Comparison of ENCODE assay signal across 16 cellular contexts in the genomic region with DNA sequence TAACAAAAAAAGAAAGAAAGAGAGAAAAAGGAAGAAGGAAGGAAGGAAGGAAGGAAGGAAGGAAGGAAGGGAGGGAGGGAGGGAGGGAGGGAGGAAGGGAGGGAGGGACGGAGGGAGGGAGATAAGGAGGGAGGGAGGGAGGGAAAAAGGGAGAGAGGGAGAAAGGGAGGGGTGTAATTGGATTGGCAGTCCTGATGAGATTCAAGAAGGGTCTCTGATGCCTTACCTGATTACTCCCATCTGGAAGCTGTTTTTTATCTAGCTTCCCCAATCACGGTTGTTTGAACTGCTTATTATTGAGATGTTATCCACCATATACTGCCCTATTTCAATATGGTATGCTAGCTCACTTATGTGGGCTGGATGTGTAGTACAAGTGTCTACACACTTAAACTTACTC. TPM values are rescaled to one million over a fixed set of nuclear protein-coding genes. Genes with fewer than 3 reads are reported as not detected.
DNase-seq lines count a peak whose midpoint lies in the region; ATAC-seq and TF ChIP-seq lines count a peak whose summit lies in the region.
"Had no signal": no experiment of that assay in that cellular context is flagged by ENCODE, and none has a peak within 500 bp of the region (broad histone marks: within the 10 kb centered on the region; RNA-seq: fewer than 3 reads in every experiment).

No MANE protein-coding gene starts in this region.

- CTCF ChIA-PET in SK-N-SH (lab: Yijun Ruan, JAX) = interaction anchor here (1.0 to 1.2 kb wide), 2 partner anchors 10 to 27 kb away, joined by 3 read pairs; partner anchors contain the start of gene GNG11

- H3K79me1 ChIP-seq in mesenchymal stem cell (replicated peaks; ENCODE audit: low read length, poor library complexity, severe bottlenecking) = no peaks in the 10 kb centered on the region

- H2BK15ac ChIP-seq in mesenchymal stem cell (ENCODE audit: low read depth, poor library complexity, severe bottlenecking) = no peak overlapping the region

- H3K18ac ChIP-seq in mesenchymal stem cell (ENCODE audit: low read depth in 1 of 2, low read length in 2 of 2) = no peak overlapping the region

- no peaks in the 10 kb centered on the region for H3K9me2 ChIP-seq in SK-N-SH

- H2BK5ac ChIP-seq in mesenchymal stem cell (ENCODE audit: low read depth, low read length, poor library complexity, severe bottlenecking) = no peak overlapping the region

- no peak overlapping the region for H3K4me2 ChIP-seq in SK-N-SH
- no peak overlapping the region for H3K4me2 ChIP-seq in mesenchymal stem cell (ENCODE audit: low read length, poor library complexity, severe bottlenecking)
- H3K4me2 ChIP-seq: PC-9 had no signal

- no peak overlapping the region for H3K4me3 ChIP-seq in left ventricle myocardium inferior
- no peak overlapping the region for H3K4me3 ChIP-seq in heart right ventricle
- no peak overlapping the region for H3K4me3 ChIP-seq in SK-N-SH (ENCODE audit: low read depth in 2 of 2, low read length in 1 of 2)
- no peak overlapping the region for H3K4me3 ChIP-seq in mesenchymal stem cell (ENCODE audit: insufficient read depth in 1 of 2, low read depth in 1 of 2, low read length in 2 of 2)
- H3K4me3 ChIP-seq: PC-9, SK-N-MC had no signal

- peaks cover 31% of the 10 kb centered on the region for H3K4me1 ChIP-seq in left ventricle myocardium inferior
- peaks cover 0 to 36% (median 22%) of the 10 kb centered on the region in 9 donors for H3K4me1 ChIP-seq in heart right ventricle
- peaks cover 14 to 34% of the 10 kb centered on the region in 2 experiments; a peak in 3 of 4 replicates for H3K4me1 ChIP-seq in SK-N-SH (ENCODE audit: control insufficient read depth in 1 of 2, insufficient read depth in 2 of 2, low read depth in 1 of 2, low read length in 1 of 2)
- peaks cover 3% of the 10 kb centered on the region for H3K4me1 ChIP-seq in mesenchymal stem cell (ENCODE audit: control insufficient read depth, insufficient read depth, low read depth, low read length)

- WGBS in heart right ventricle, 2 donors = 43 to 54% methylated on average over 2 of the region's 2 CpGs
- WGBS in SK-N-SH (ENCODE audit: low lambda C conversion rate) = 54% methylated on average over 2 of the region's 2 CpGs
- WGBS in mesenchymal stem cell = 40% methylated on average over 1 of the region's 2 CpGs

- H3K9ac ChIP-seq in SK-N-SH (no peak overlapping the region), mesenchymal stem cell (ENCODE audit: low read length) (no peak overlapping the region)

- no peak for TF ChIP-seq CTCF in left ventricle myocardium inferior (IDR thresholded peaks at IDR 0.05; ENCODE audit: borderline replicate concordance)
- no peak for TF ChIP-seq CTCF in heart right ventricle (IDR thresholded peaks at IDR 0.05)
- TF ChIP-seq CTCF in SK-N-SH (IDR thresholded peaks at IDR 0.05) = no peak

- H3K14ac ChIP-seq in mesenchymal stem cell (ENCODE audit: low read length in 2 of 2) = no peak overlapping the region

- POLR2A ChIA-PET in SK-N-SH (lab: Yijun Ruan, JAX) = interaction anchor here (1.1 kb wide), 1 partner anchor 27 kb away, joined by 3 read pairs; the partner anchor contains the start of gene GNG11

- H3K27ac ChIP-seq in left ventricle myocardium inferior (replicated peaks) (peak overlapping the region; percentile 13), heart right ventricle (peak overlapping the region in 3 of 10 donors; percentile 19 to 60 (median 45)), SK-N-SH (ENCODE audit: low read depth in 2 of 2, low read length in 1 of 2) (peak overlapping the region; percentile 65 to 91), mesenchymal stem cell (ENCODE audit: low read length, poor library complexity, severe bottlenecking) (no peak overlapping the region)
- H3K27ac ChIP-seq: PC-9, SK-N-MC had no signal

- peaks cover 9% of the 10 kb centered on the region for H3F3A ChIP-seq in SK-N-SH (replicated peaks; ENCODE audit: insufficient read depth)

- no peak overlapping the region for H3K23ac ChIP-seq in mesenchymal stem cell (ENCODE audit: low read length in 2 of 2)

- H2AK5ac ChIP-seq in mesenchymal stem cell (ENCODE audit: low read length, severe bottlenecking) = no peak overlapping the region

- H4K91ac ChIP-seq in mesenchymal stem cell (ENCODE audit: low read length) = no peak overlapping the region

- H4K8ac ChIP-seq in mesenchymal stem cell (ENCODE audit: low read length) = no peak overlapping the region

- H3K79me2 ChIP-seq in SK-N-SH (ENCODE audit: insufficient read depth) = no peaks in the 10 kb centered on the region

- H3K27me3 ChIP-seq in left ventricle myocardium inferior (ENCODE audit: low read depth) (no peaks in the 10 kb centered on the region), heart right ventricle (no peaks in the 10 kb centered on the region), SK-N-SH (ENCODE audit: insufficient read depth) (no peaks in the 10 kb centered on the region), mesenchymal stem cell (ENCODE audit: control insufficient read depth in 1 of 2, insufficient read depth in 1 of 2, low read length in 2 of 2) (no peaks in the 10 kb centered on the region)

- no peak for ATAC-seq in heart right ventricle

- DNase-seq in left ventricle myocardium inferior (no peak), heart right ventricle (no peak), SK-N-SH (no peak), mesenchymal stem cell (no peak), foreskin melanocyte (no peak), cerebellar cortex (ENCODE audit: low spot score) (no peak), NCI-H2081 treated with DMSO at 0.1 percent for 48 hours (lab: John Stamatoyannopoulos, UW) (no peak)
- no peak for DNase-seq in activated CD8-positive, alpha-beta memory T cell treated with anti-CD3 and anti-CD28 coated beads, Interleukin-2, amount 50 U/mL, for 48 hours
- DNase-seq: AML-193, Caco-2, DMS153, H7, NCI-H187 treated with DMSO at 0.1 percent for 48 hours, PC-9 had no signal

- H3K9me3 ChIP-seq in left ventricle myocardium inferior (replicated peaks) = no peaks in the 10 kb centered on the region
- H3K9me3 ChIP-seq in heart right ventricle = no peaks in the 10 kb centered on the region
- no peaks in the 10 kb centered on the region for H3K9me3 ChIP-seq in SK-N-SH
- H3K9me3 ChIP-seq in mesenchymal stem cell (ENCODE audit: control insufficient read depth, low read length) = no peaks in the 10 kb centered on the region
- H3K9me3 ChIP-seq: Caco-2 had no signal

- H3K36me3 ChIP-seq in left ventricle myocardium inferior (no peaks in the 10 kb centered on the region), heart right ventricle (no peaks in the 10 kb centered on the region), SK-N-SH (replicated peaks in 1 of 2; ENCODE audit: control insufficient read depth in 1 of 2, insufficient read depth in 2 of 2, low read length in 1 of 2) (no peaks in the 10 kb centered on the region), mesenchymal stem cell (ENCODE audit: control insufficient read depth in 1 of 2, insufficient read depth in 2 of 2, low read depth in 1 of 2, low read length in 2 of 2) (no peaks in the 10 kb centered on the region)

- no peak overlapping the region for H2AFZ ChIP-seq in SK-N-SH (ENCODE audit: low read depth)
- no peak overlapping the region for H2AFZ ChIP-seq in mesenchymal stem cell (ENCODE audit: low read depth, low read length)
- H2AFZ ChIP-seq: PC-9 had no signal

- peak overlapping the region in 1 of 2 experiments; percentile 52 for H2BK12ac ChIP-seq in mesenchymal stem cell (ENCODE audit: low read length in 2 of 2)

- H2BK120ac ChIP-seq in mesenchymal stem cell (ENCODE audit: low read depth, low read length) = peak overlapping the region; percentile 58

- TF ChIP-seq RAD21 in SK-N-SH (IDR thresholded peaks at IDR 0.05; ENCODE audit: low read length) = no peak

- intact Hi-C loops in left ventricle myocardium inferior (cut with micrococcal nuclease) = no loop called here
- intact Hi-C loops in heart right ventricle (cut with DNase I) = loop anchor here in 1 of 10 donors (1.0 kb wide), 1 partner anchor 49 kb away; no protein-coding TSS in a partner anchor

- no peaks in the 10 kb centered on the region for H4K20me1 ChIP-seq in SK-N-SH (ENCODE audit: insufficient read depth)

- H3K4ac ChIP-seq in mesenchymal stem cell (ENCODE audit: low read depth in 1 of 2, low read length in 2 of 2) = no peak overlapping the region

- TF ChIP-seq EP300 in SK-N-SH (IDR thresholded peaks at IDR 0.05; ENCODE audit: borderline replicate concordance in 1 of 2, low read depth in 1 of 2, low read length in 1 of 2) = peak in 1 of 2 experiments; percentile 35; a peak in 1 of 4 replicates

TF ChIP-seq in SK-N-SH, 30 proteins besides CTCF, POLR2A, EP300 and RAD21:
- TF ChIP-seq TCF12 (IDR thresholded peaks at IDR 0.05) = no peak
- TF ChIP-seq GATA2 (CRISPR knock-in tag; IDR thresholded peaks at IDR 0.05) = peak; percentile 31; the same call in 1 of the 2 replicates
TF ChIP-seq in SK-N-SH: peak in this region for 1.

RNA-seq across cellular contexts. Expression of gene GNG11, which starts 27.3 kb away (rescaled TPM):
- total RNA-seq in left ventricle myocardium inferior (29.6 TPM), heart right ventricle (10 to 100 TPM; 10.6 to 24.7 (median 14.6) TPM)
- polyA plus RNA-seq in heart right ventricle (10 to 100 TPM; 32.1 to 52.7 TPM), SK-N-SH (2012; rRNA removed) (9.8 and 11.5 TPM in 2 replicates)
- 13.4 and 17.0 TPM in 2 replicates for polyA plus RNA-seq in SK-N-SH (2012; cell fraction: cytosol; rRNA removed)
- polyA plus RNA-seq in SK-N-SH (2012; cell fraction: nucleus; rRNA removed) = 4.4 and 4.7 TPM in 2 replicates
- polyA plus RNA-seq in mesenchymal stem cell (2013, experiment 1 of 2) = 105 TPM
- 111 TPM for polyA plus RNA-seq in mesenchymal stem cell (2013, experiment 2 of 2)
- total RNA-seq: Caco-2 had no signal

RNA-seq across cellular contexts. Expression of gene GNGT1, which starts 42.5 kb away (rescaled TPM):
- not detected for total RNA-seq in left ventricle myocardium inferior
- total RNA-seq in heart right ventricle = not detected
- polyA plus RNA-seq in heart right ventricle = not detected
- 0.15 TPM in 1 of 2 replicates, not detected in the other for polyA plus RNA-seq in SK-N-SH (2012; rRNA removed)
- 0.08 and 0.13 TPM in 2 replicates for polyA plus RNA-seq in SK-N-SH (2012; cell fraction: cytosol; rRNA removed)
- 0.07 and 0.31 TPM in 2 replicates for polyA plus RNA-seq in SK-N-SH (2012; cell fraction: nucleus; rRNA removed)
- not detected for polyA plus RNA-seq in mesenchymal stem cell (2013, experiment 1 of 2)
- 0.07 TPM for polyA plus RNA-seq in mesenchymal stem cell (2013, experiment 2 of 2)
- total RNA-seq: H7, LHCN-M2, PC-9 had no signal

RNA-seq across cellular contexts. Expression of gene BET1, which starts 55.3 kb away (rescaled TPM):
- total RNA-seq in left ventricle myocardium inferior (14.5 TPM), heart right ventricle (10 to 100 TPM in 8 of 10 donors, 1 to 10 TPM in 2; 6.9 to 13.8 (median 11.0) TPM)
- polyA plus RNA-seq in heart right ventricle (10 to 100 TPM; 14.4 to 20.2 TPM), SK-N-SH (2012; rRNA removed) (20.1 and 27.7 TPM in 2 replicates)
- polyA plus RNA-seq in SK-N-SH (2012; cell fraction: cytosol; rRNA removed) = 33.3 and 44.5 TPM in 2 replicates
- polyA plus RNA-seq in SK-N-SH (2012; cell fraction: nucleus; rRNA removed) = 11.5 and 16.6 TPM in 2 replicates
- 47.8 TPM for polyA plus RNA-seq in mesenchymal stem cell (2013, experiment 1 of 2)
- polyA plus RNA-seq in mesenchymal stem cell (2013, experiment 2 of 2) = 52.7 TPM

RNA-seq across cellular contexts. Expression of gene TFPI2, which starts 58.3 kb away (rescaled TPM):
- total RNA-seq in left ventricle myocardium inferior (1.5 TPM), heart right ventricle (10 to 100 TPM in 1 of 10 donors, 1 to 10 TPM in 9; 1.1 to 13.4 (median 2.2) TPM)
- polyA plus RNA-seq in heart right ventricle (1 to 10 TPM; 1.8 to 8.5 TPM), SK-N-SH (2012; rRNA removed) (16.9 and 17.7 TPM in 2 replicates)
- 14.4 and 15.5 TPM in 2 replicates for polyA plus RNA-seq in SK-N-SH (2012; cell fraction: cytosol; rRNA removed)
- 9.0 and 11.9 TPM in 2 replicates for polyA plus RNA-seq in SK-N-SH (2012; cell fraction: nucleus; rRNA removed)
- polyA plus RNA-seq in mesenchymal stem cell (2013, experiment 1 of 2) = 405 TPM
- 418 TPM for polyA plus RNA-seq in mesenchymal stem cell (2013, experiment 2 of 2)
- total RNA-seq: Caco-2 had no signal
